8 cellular contexts compared by ENCODE assay signal in genomic region chr10:80356563-80356999, GRCh38. TPM values are rescaled to one million over a fixed set of nuclear protein-coding genes. Genes with fewer than 3 reads are reported as not detected.
A peak's percentile ranks its signal among the peaks of the same experiment; 100 is the strongest.
DNase-seq lines count a peak whose midpoint lies in the region; ATAC-seq, FAIRE-seq and TF ChIP-seq lines count a peak whose summit lies in the region.

Gene DYDC1, minus strand, starts transcription at chr10:80356755. Its CDS starts 4,154 bp downstream, at chr10:80352601.
Gene DYDC2, plus strand, starts transcription at chr10:80356781. Its CDS starts 5,663 bp downstream, at chr10:80362444.

- TF ChIP-seq CTCF in keratinocyte (optimal IDR thresholded peaks at IDR 0.05 in 1 of 3, IDR thresholded peaks at IDR 0.05 in 1 of 3, conservative IDR thresholded peaks at IDR 0.05 in 1 of 3; ENCODE audit: extremely low read depth in 1 of 3, insufficient read depth in 2 of 3, low read length in 3 of 3) (no peak), osteoblast (IDR thresholded peaks at IDR 0.05; ENCODE audit: extremely low read depth, low read depth, low read length) (no peak)

- no peaks in the 10 kb centered on the region for H4K20me1 ChIP-seq in keratinocyte (ENCODE audit: control insufficient read depth, extremely low read depth, insufficient read depth, low read length)
- H4K20me1 ChIP-seq in osteoblast (ENCODE audit: insufficient read depth, low read length), result no peaks in the 10 kb centered on the region

- H3K79me2 ChIP-seq in keratinocyte (ENCODE audit: control insufficient read depth, insufficient read depth, low read length) (no peaks in the 10 kb centered on the region), osteoblast (ENCODE audit: insufficient read depth, low read length) (no peaks in the 10 kb centered on the region)

- dilution Hi-C loops in keratinocyte (cut with MboI; ENCODE audit: extremely low pct_ligation_motif_present, low sequenced_read_pairs), result loop anchor here (25.0 kb wide), 1 partner anchor 94 kb away; no protein-coding TSS in a partner anchor

- peak within 1 kb of the TSS; percentile 4 to 46 (median 25) for H3K4me3 ChIP-seq in keratinocyte (ENCODE audit: control insufficient read depth in 2 of 3, extremely low read depth in 1 of 3, insufficient read depth in 2 of 3, low read depth in 1 of 3, low read length in 3 of 3)
- H3K4me3 ChIP-seq in osteoblast (ENCODE audit: insufficient read depth, low read length), result no peak within 1 kb of the TSS

- peak; percentile 73 for ATAC-seq in HG02938 (IDR thresholded peaks at IDR 0.05; ENCODE audit: unreplicated experiment)

- DNase-seq in GM03348 (ENCODE audit: low spot score) (peak; percentile 20), NCI-H774 (lab: John Stamatoyannopoulos, UW) (peak; percentile 78), astrocyte of the hippocampus (ENCODE audit: low read depth, low spot score) (peak; percentile 62), keratinocyte (ENCODE audit: low read depth, low spot score) (no peak), ACHN (no peak), osteoblast (ENCODE audit: insufficient read length, low spot score, missing footprints) (no peak)
- peak; percentile 5 to 58 for DNase-seq in stimulated activated CD4-positive, alpha-beta T cell treated with anti-CD3 and anti-CD28 coated beads, Interleukin-15, amount 100 ng/mL, for 48 hours (ENCODE audit: low read depth in 2 of 2)

- H3K36me3 ChIP-seq in keratinocyte (ENCODE audit: control insufficient read depth in 2 of 2, extremely low read depth in 1 of 2, insufficient read depth in 2 of 2, low read length in 2 of 2), result no peaks in the 10 kb centered on the region
- H3K36me3 ChIP-seq in osteoblast (ENCODE audit: insufficient read depth, low read length), result no peaks in the 10 kb centered on the region

- FAIRE-seq in keratinocyte (lab: Jason Lieb, UNC), result no peak

- H3K9ac ChIP-seq in keratinocyte (ENCODE audit: control insufficient read depth, extremely low read depth, insufficient read depth, low read length), result no peak within 1 kb of the TSS

- no peaks in the 10 kb centered on the region for H3K9me1 ChIP-seq in keratinocyte (ENCODE audit: control insufficient read depth, extremely low read depth, insufficient read depth, low read length)

- H3K4me2 ChIP-seq in keratinocyte (ENCODE audit: control insufficient read depth, extremely low read depth, insufficient read depth, low read depth, low read length) (peak within 1 kb of the TSS; percentile 51), osteoblast (ENCODE audit: insufficient read depth, low read length) (no peak within 1 kb of the TSS)

- H3K4me1 ChIP-seq in keratinocyte (ENCODE audit: control insufficient read depth, extremely low read depth, insufficient read depth, low read length) (no peaks in the 10 kb centered on the region), osteoblast (ENCODE audit: insufficient read depth, low read length) (no peaks in the 10 kb centered on the region)

- H2AFZ ChIP-seq in keratinocyte (ENCODE audit: control insufficient read depth, low read length) (peak within 1 kb of the TSS; percentile 49), osteoblast (ENCODE audit: low read length) (no peak within 1 kb of the TSS)

- in situ Hi-C loops in ACHN (cut with HindIII; ENCODE audit: low pct_ligation_motif_present, low pct_unique_long_range_greater_than_20kb, low sequenced_read_pairs), result no loop called here

- peaks cover 11% of the 10 kb centered on the region for H3K27me3 ChIP-seq in keratinocyte (ENCODE audit: control insufficient read depth, extremely low read depth, insufficient read depth, low read length)
- H3K27me3 ChIP-seq in osteoblast (ENCODE audit: insufficient read depth, low read length), result peaks cover 21% of the 10 kb centered on the region

- H3K9me3 ChIP-seq in keratinocyte (ENCODE audit: control insufficient read depth, low read depth, low read length) (no peaks in the 10 kb centered on the region), osteoblast (ENCODE audit: low read depth, low read length) (no peaks in the 10 kb centered on the region)

- H3K27ac ChIP-seq in keratinocyte (ENCODE audit: control insufficient read depth, insufficient read depth, low read length) (no peak within 1 kb of the TSS), osteoblast (ENCODE audit: low read depth, low read length) (no peak within 1 kb of the TSS)

RNA-seq across cellular contexts. Expression of gene DYDC1, which starts in this region (rescaled TPM):
- polyA plus RNA-seq in keratinocyte, result not detected in 3 replicates
- polyA plus RNA-seq in keratinocyte (2011; ENCODE audit: low read depth), result not detected
- not detected in 2 replicates for polyA plus RNA-seq in keratinocyte (2011; cell fraction: cytosol; rRNA removed)
- not detected in 2 replicates for polyA plus RNA-seq in keratinocyte (2011; cell fraction: nucleus; rRNA removed)
- not detected in 2 replicates for polyA plus RNA-seq in keratinocyte (2012; ENCODE audit: low replicate concordance)
- polyA minus RNA-seq in keratinocyte, result not detected in 3 replicates
- polyA minus RNA-seq in keratinocyte (2011; cell fraction: cytosol; rRNA and poly(A)+ RNA removed), result not detected
- polyA minus RNA-seq in keratinocyte (2011; cell fraction: nucleus; rRNA and poly(A)+ RNA removed), result not detected in 2 replicates
- total RNA-seq in osteoblast, result not detected in 2 replicates

RNA-seq across cellular contexts. Expression of gene DYDC2, which starts in this region (rescaled TPM):
- not detected in 3 replicates for polyA plus RNA-seq in keratinocyte
- polyA plus RNA-seq in keratinocyte (2011; ENCODE audit: low read depth), result not detected
- 0.19 TPM in 1 of 2 replicates, not detected in the other for polyA plus RNA-seq in keratinocyte (2011; cell fraction: cytosol; rRNA removed)
- not detected in 2 replicates for polyA plus RNA-seq in keratinocyte (2011; cell fraction: nucleus; rRNA removed)
- polyA plus RNA-seq in keratinocyte (2012; ENCODE audit: low replicate concordance), result not detected in 2 replicates
- not detected in 3 replicates for polyA minus RNA-seq in keratinocyte
- polyA minus RNA-seq in keratinocyte (2011; cell fraction: cytosol; rRNA and poly(A)+ RNA removed), result not detected
- polyA minus RNA-seq in keratinocyte (2011; cell fraction: nucleus; rRNA and poly(A)+ RNA removed), result not detected in 2 replicates
- total RNA-seq in osteoblast, result not detected in 2 replicates

Comparison
In these comparisons a context has a peak if more than half of its experiments do, and no peak if none do; other contexts are left out.
1. DNase-seq: peak in GM03348 (single experiment), NCI-H774 (single experiment), astrocyte of the hippocampus (single experiment) and stimulated activated CD4-positive, alpha-beta T cell treated with anti-CD3 and anti-CD28 coated beads, Interleukin-15, amount 100 ng/mL, for 48 hours (2 of 2); none in keratinocyte (single experiment), ACHN (single experiment) and osteoblast (single experiment).